23 cellular contexts compared by ENCODE assay signal in genomic region chr9:69115621-69116020, GRCh38. TPM values are rescaled to one million over a fixed set of nuclear protein-coding genes. Genes with fewer than 3 reads are reported as not detected.
DNase-seq lines count a peak whose midpoint lies in the region; TF ChIP-seq lines count a peak whose summit lies in the region.
"Had no signal": no experiment of that assay in that cellular context is flagged by ENCODE, and none has a peak within 500 bp of the region (broad histone marks: within the 10 kb centered on the region; RNA-seq: fewer than 3 reads in every experiment).

No MANE protein-coding gene starts in this region.

- no TSS peak for BruUV-seq in A673 (replicated peaks; lab: Mats Ljungman, UMichigan)

- intact Hi-C loops in A673 (cut with micrococcal nuclease; ENCODE audit: unreplicated experiment): no loop called here
- intact Hi-C loops in adrenal gland (cut with DNase I): loop anchor here in 1 of 2 donors (10.0 kb wide), 1 partner anchor 49 kb away; no protein-coding TSS in a partner anchor
- intact Hi-C loops in left ventricle myocardium inferior (cut with micrococcal nuclease): no loop called here

- no peak overlapping the region for H3K4me3 ChIP-seq in A673 (ENCODE audit: low read depth, low read length, poor library complexity, severe bottlenecking)
- H3K4me3 ChIP-seq in adrenal gland: no peak overlapping the region
- H3K4me3 ChIP-seq in left ventricle myocardium inferior: no peak overlapping the region
- H3K4me3 ChIP-seq: colonic mucosa, heart right ventricle, K562, uterus had no signal

- H3K27ac ChIP-seq in A673 (ENCODE audit: low read depth, low read length, poor library complexity, severe bottlenecking) (no peak overlapping the region), adrenal gland (no peak overlapping the region), left ventricle myocardium inferior (replicated peaks) (no peak overlapping the region)
- H3K27ac ChIP-seq: brain microvascular endothelial cell, colonic mucosa, heart right ventricle, neutrophil, uterus had no signal

- TF ChIP-seq CTCF in A673 (conservative IDR thresholded peaks at IDR 0.05; ENCODE audit: low read depth, low read length): no peak
- no peak for TF ChIP-seq CTCF in adrenal gland (IDR thresholded peaks at IDR 0.05)
- no peak for TF ChIP-seq CTCF in left ventricle myocardium inferior (IDR thresholded peaks at IDR 0.05; ENCODE audit: borderline replicate concordance)

- H3K9me3 ChIP-seq in A673 (ENCODE audit: low read depth, low read length, poor library complexity, severe bottlenecking) (no peaks in the 10 kb centered on the region), adrenal gland (replicated peaks in 1 of 3) (no peaks in the 10 kb centered on the region), left ventricle myocardium inferior (replicated peaks) (no peaks in the 10 kb centered on the region)
- H3K9me3 ChIP-seq: colonic mucosa, heart right ventricle, neutrophil, uterus had no signal

- POLR2A ChIA-PET in A673 (lab: Charles Lee; ENCODE audit: low non-redundant PET): no interaction called here

- TF ChIP-seq POLR2A in adrenal gland (IDR thresholded peaks at IDR 0.05): no peak

- peak; percentile 21 for DNase-seq in A673 (ENCODE audit: low spot score)
- peak; percentile 46 for DNase-seq in GM04504 (ENCODE audit: low read depth)
- peak; percentile 34 for DNase-seq in brain pericyte (ENCODE audit: low read depth, low spot score)
- DNase-seq in fibroblast of the conjunctiva (ENCODE audit: low read depth): peak; percentile 71
- DNase-seq in adrenal gland: no peak
- no peak for DNase-seq in activated CD4-positive, alpha-beta T cell treated with anti-CD3 and anti-CD28 coated beads for 4 hours
- no peak for DNase-seq in left ventricle myocardium inferior
- DNase-seq in epidermal melanocyte (ENCODE audit: insufficient read length, low spot score): no peak
- DNase-seq: activated CD4-positive, CD25-positive, alpha-beta regulatory T cell treated with anti-CD3 and anti-CD28 coated beads, Interleukin-2, amount 50 U/mL, for 72 hours; activated effector memory CD4-positive, alpha-beta T cell treated with anti-CD3 and anti-CD28 coated beads, Interleukin-2, amount 50 U/mL, for 16 hours; brain microvascular endothelial cell; colonic mucosa; effector memory CD8-positive, alpha-beta T cell; heart right ventricle; mesendoderm; NCI-H1417 treated with DMSO at 0.1 percent for 48 hours; NCI-H2081 treated with DMSO at 0.1 percent for 48 hours; NCI-H446 treated with DMSO at 0.1 percent for 48 hours; stimulated activated CD4-positive, alpha-beta T cell treated with anti-CD3 and anti-CD28 coated beads, Interleukin-2, amount 100 ng/mL, for 48 hours; T-helper 1 cell; uterus had no signal

- no peaks in the 10 kb centered on the region for H3K36me3 ChIP-seq in A673 (ENCODE audit: insufficient read depth, low read length, poor library complexity, severe bottlenecking)
- no peaks in the 10 kb centered on the region for H3K36me3 ChIP-seq in adrenal gland (replicated peaks in 1 of 2)
- no peaks in the 10 kb centered on the region for H3K36me3 ChIP-seq in left ventricle myocardium inferior
- H3K36me3 ChIP-seq: brain microvascular endothelial cell, colonic mucosa, heart right ventricle, neutrophil, uterus had no signal

- WGBS in adrenal gland, 4 donors: 68 to 91% (median 80%) methylated on average over 1 of the region's 1 CpG

- no peaks in the 10 kb centered on the region for H3K4me1 ChIP-seq in A673 (ENCODE audit: insufficient read depth, low read length, poor library complexity, severe bottlenecking)
- no peaks in the 10 kb centered on the region for H3K4me1 ChIP-seq in adrenal gland (replicated peaks in 1 of 2)
- peaks cover 2% of the 10 kb centered on the region for H3K4me1 ChIP-seq in left ventricle myocardium inferior
- H3K4me1 ChIP-seq: colonic mucosa, uterus had no signal

- CTCF ChIA-PET in A673 (lab: Charles Lee): no interaction called here

- H3K27me3 ChIP-seq in A673 (replicated peaks; ENCODE audit: insufficient read depth, low read depth, low read length, poor library complexity) (no peaks in the 10 kb centered on the region), adrenal gland (no peaks in the 10 kb centered on the region), left ventricle myocardium inferior (ENCODE audit: low read depth) (no peaks in the 10 kb centered on the region)
- H3K27me3 ChIP-seq: brain microvascular endothelial cell, colonic mucosa, heart right ventricle, uterus had no signal

RNA-seq across cellular contexts. Expression of gene TJP2, which starts 58.5 kb away (rescaled TPM):
- 7.2 and 10.4 TPM in 2 replicates for total RNA-seq in A673 (2021)
- total RNA-seq in adrenal gland: 100 to 1,000 TPM in 1 of 8 donors, 10 to 100 TPM in 7; 16.8 to 108 (median 48.5) TPM
- 10 to 100 TPM; 22.1 to 26.4 (median 23.2) TPM for polyA plus RNA-seq in adrenal gland
- 130 TPM for total RNA-seq in left ventricle myocardium inferior

Comparison
In these comparisons a context has a peak if more than half of its experiments do, and no peak if none do; other contexts are left out.
1. DNase-seq: peak in A673 (single experiment), GM04504 (single experiment), brain pericyte (single experiment) and fibroblast of the conjunctiva (single experiment); none in adrenal gland (0 of 7), activated CD4-positive, alpha-beta T cell treated with anti-CD3 and anti-CD28 coated beads for 4 hours (0 of 2), left ventricle myocardium inferior (single experiment) and epidermal melanocyte (single experiment).